ENCODE assay signal across 9 cellular contexts in the genomic region with DNA sequence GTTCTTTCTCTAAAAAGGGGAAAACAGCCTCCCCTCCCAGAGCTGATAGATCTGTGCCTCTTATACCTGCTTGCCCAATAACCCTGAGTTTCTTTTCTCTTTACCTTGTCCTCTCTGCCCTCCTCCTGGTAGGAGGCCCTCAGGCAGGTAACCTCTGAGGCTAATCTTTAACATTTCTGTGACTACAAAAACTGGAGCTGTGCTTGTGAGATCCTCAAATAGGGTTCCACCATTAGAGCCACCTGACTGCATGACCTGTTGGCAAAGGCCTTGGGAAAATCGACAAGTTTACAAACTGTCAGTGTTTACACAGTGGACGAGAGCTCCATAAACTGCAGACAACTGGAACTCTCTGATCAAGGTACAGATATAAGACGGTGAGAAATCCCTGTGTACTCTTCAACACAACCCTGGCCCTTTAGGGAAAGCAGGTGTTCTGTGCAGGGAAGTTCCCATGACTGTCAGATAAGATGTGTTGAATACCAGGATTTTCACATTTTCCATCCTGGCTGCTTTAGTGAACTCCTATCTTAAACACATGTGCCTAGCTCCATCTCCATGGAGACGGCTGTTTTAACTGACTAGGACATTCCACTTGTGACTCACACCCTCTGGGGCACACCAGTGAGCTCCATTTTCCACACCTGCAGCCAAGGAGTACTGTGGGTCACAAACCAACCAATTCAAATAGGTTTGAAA. TPM values are rescaled to one million over a fixed set of nuclear protein-coding genes. Genes with fewer than 3 reads are reported as not detected.
DNase-seq lines count a peak whose midpoint lies in the region; FAIRE-seq and TF ChIP-seq lines count a peak whose summit lies in the region.
"Had no signal": no experiment of that assay in that cellular context is flagged by ENCODE, and none has a peak within 500 bp of the region (broad histone marks: within the 10 kb centered on the region; RNA-seq: fewer than 3 reads in every experiment).

No MANE protein-coding gene starts in this region.

- DNase-seq in AG20443 (ENCODE audit: low spot score), result peak; percentile 87
- DNase-seq in M059J (ENCODE audit: low read depth), result peak; percentile 100
- DNase-seq in bronchial epithelial cell (ENCODE audit: low read depth), result peak; percentile 93
- peak; percentile 98 for DNase-seq in mesenchymal stem cell
- peak; percentile 76 for DNase-seq in urothelium cell line (ENCODE audit: low spot score)
- no peak for DNase-seq in CD4-positive, alpha-beta memory T cell
- DNase-seq in NCI-H748 (lab: John Stamatoyannopoulos, UW; ENCODE audit: unreplicated experiment), result no peak
- no peak for DNase-seq in midbrain (lab: John Stamatoyannopoulos, UW)

- no peaks in the 10 kb centered on the region for H3K27me3 Mint-ChIP-seq in CD4-positive, alpha-beta memory T cell

- FAIRE-seq in bronchial epithelial cell (lab: Jason Lieb, UNC), result peak; percentile 87
- no peak for FAIRE-seq in urothelium cell line (lab: Jason Lieb, UNC)
- FAIRE-seq: colon had no signal

- H2AK5ac ChIP-seq in mesenchymal stem cell (ENCODE audit: low read length, severe bottlenecking), result peak overlapping the region; percentile 51

- WGBS in mesenchymal stem cell, result 18% methylated on average over 4 of the region's 4 CpGs

- H3K14ac ChIP-seq in mesenchymal stem cell (ENCODE audit: low read length in 2 of 2), result no peak overlapping the region

- H4K8ac ChIP-seq in mesenchymal stem cell (ENCODE audit: low read length), result no peak overlapping the region

- H3K36me3 ChIP-seq in bronchial epithelial cell (ENCODE audit: control insufficient read depth, insufficient read depth, low read length) (peaks cover 6% of the 10 kb centered on the region), mesenchymal stem cell (ENCODE audit: control insufficient read depth in 1 of 2, insufficient read depth in 2 of 2, low read depth in 1 of 2, low read length in 2 of 2) (peaks cover 43 to 49% of the 10 kb centered on the region in 2 experiments)
- peaks cover 41% of the 10 kb centered on the region for H3K36me3 ChIP-seq in CD4-positive, alpha-beta memory T cell (ENCODE audit: insufficient read depth, low read length)

- no peak overlapping the region for H2BK5ac ChIP-seq in mesenchymal stem cell (ENCODE audit: low read depth, low read length, poor library complexity, severe bottlenecking)

- H3K4me2 ChIP-seq in mesenchymal stem cell (ENCODE audit: low read length, poor library complexity, severe bottlenecking), result peak overlapping the region; percentile 36

- H2BK15ac ChIP-seq in mesenchymal stem cell (ENCODE audit: low read depth, poor library complexity, severe bottlenecking), result no peak overlapping the region

- peaks cover 29% of the 10 kb centered on the region for H3K4me1 ChIP-seq in mesenchymal stem cell (ENCODE audit: control insufficient read depth, insufficient read depth, low read depth, low read length)
- no peaks in the 10 kb centered on the region for H3K4me1 ChIP-seq in CD4-positive, alpha-beta memory T cell (ENCODE audit: insufficient read depth, low read length)

- CTCF ChIA-PET in CD4-positive, alpha-beta memory T cell (lab: Charles Lee; ENCODE audit: partially characterized antibody), result interaction anchor here (0.9 to 12.2 kb wide), 5 partner anchors 15 to 116 kb away, joined by 3 to 363 read pairs (median 4); no protein-coding TSS in a partner anchor

- H3K9me3 ChIP-seq in mesenchymal stem cell (ENCODE audit: control insufficient read depth, low read length), result no peaks in the 10 kb centered on the region
- no peaks in the 10 kb centered on the region for H3K9me3 ChIP-seq in CD4-positive, alpha-beta memory T cell (ENCODE audit: control insufficient read depth in 1 of 2, low read length in 2 of 2)

- intact Hi-C loops in CD4-positive, alpha-beta memory T cell (cut with micrococcal nuclease), result no loop called here

- POLR2A ChIA-PET in CD4-positive, alpha-beta memory T cell (lab: Charles Lee; ENCODE audit: partially characterized antibody), result interaction anchor here (1.6 kb wide), 1 partner anchor 116 kb away, joined by 5 read pairs; no protein-coding TSS in a partner anchor

- no peaks in the 10 kb centered on the region for H3K9me3 Mint-ChIP-seq in CD4-positive, alpha-beta memory T cell

- no peak overlapping the region for H3K4ac ChIP-seq in mesenchymal stem cell (ENCODE audit: low read depth in 1 of 2, low read length in 2 of 2)

- H3K27ac Mint-ChIP-seq in CD4-positive, alpha-beta memory T cell, result peak overlapping the region in 3 of 7 donors; percentile 10 to 84 (median 19)

- no peak overlapping the region for H2AFZ ChIP-seq in mesenchymal stem cell (ENCODE audit: low read depth, low read length)

- H3K23ac ChIP-seq in mesenchymal stem cell (ENCODE audit: low read length in 2 of 2), result no peak overlapping the region

- H3K9ac ChIP-seq in mesenchymal stem cell (ENCODE audit: low read length), result peak overlapping the region; percentile 82

- no peak overlapping the region for H3K4me3 Mint-ChIP-seq in CD4-positive, alpha-beta memory T cell

- H3K79me1 ChIP-seq in mesenchymal stem cell (replicated peaks; ENCODE audit: low read length, poor library complexity, severe bottlenecking), result peaks cover 9% of the 10 kb centered on the region

- H3K18ac ChIP-seq in mesenchymal stem cell (ENCODE audit: low read depth in 1 of 2, low read length in 2 of 2), result no peak overlapping the region

- H2BK120ac ChIP-seq in mesenchymal stem cell (ENCODE audit: low read depth, low read length), result no peak overlapping the region

- H3K27ac ChIP-seq in mesenchymal stem cell (ENCODE audit: low read length, poor library complexity, severe bottlenecking), result peak overlapping the region; percentile 5
- no peak overlapping the region for H3K27ac ChIP-seq in CD4-positive, alpha-beta memory T cell (ENCODE audit: low read depth, low read length)

- H4K91ac ChIP-seq in mesenchymal stem cell (ENCODE audit: low read length), result no peak overlapping the region

- H3K4me3 ChIP-seq in bronchial epithelial cell (ENCODE audit: low read depth, low read length), result no peak overlapping the region
- H3K4me3 ChIP-seq in mesenchymal stem cell (ENCODE audit: insufficient read depth in 1 of 2, low read depth in 1 of 2, low read length in 2 of 2), result no peak overlapping the region
- H3K4me3 ChIP-seq in CD4-positive, alpha-beta memory T cell (ENCODE audit: low read length in 2 of 2), result no peak overlapping the region

- peaks cover 39 to 58% of the 10 kb centered on the region in 2 donors for H3K36me3 Mint-ChIP-seq in CD4-positive, alpha-beta memory T cell

- H2BK12ac ChIP-seq in mesenchymal stem cell (ENCODE audit: low read length in 2 of 2), result no peak overlapping the region

- H3K4me1 Mint-ChIP-seq in CD4-positive, alpha-beta memory T cell, result peaks cover 5 to 12% (median 11%) of the 10 kb centered on the region in 4 donors

- no peaks in the 10 kb centered on the region for H3K27me3 ChIP-seq in bronchial epithelial cell (ENCODE audit: control insufficient read depth, insufficient read depth, low read length)
- H3K27me3 ChIP-seq in mesenchymal stem cell (ENCODE audit: control insufficient read depth in 1 of 2, insufficient read depth in 1 of 2, low read length in 2 of 2), result no peaks in the 10 kb centered on the region
- no peaks in the 10 kb centered on the region for H3K27me3 ChIP-seq in CD4-positive, alpha-beta memory T cell (ENCODE audit: insufficient read depth, low read length)

- TF ChIP-seq CTCF in bronchial epithelial cell (IDR thresholded peaks at IDR 0.05; ENCODE audit: insufficient read depth, low read length, severe bottlenecking), result no peak

RNA-seq across cellular contexts. Expression of a gene that starts 38.3 kb away (rescaled TPM):
- 88.5 and 125 TPM in 2 replicates for total RNA-seq in M059J (2014; rRNA removed; shearing (Covaris generic))
- 44.2 and 61.8 TPM in 2 replicates for total RNA-seq in bronchial epithelial cell
- 229 TPM for polyA plus RNA-seq in mesenchymal stem cell (2013, experiment 1 of 2)
- polyA plus RNA-seq in mesenchymal stem cell (2013, experiment 2 of 2), result 222 TPM
- 100 to 1,000 TPM in 1 of 2 experiments, 10 to 100 TPM in 1; 86.0 to 104 TPM for total RNA-seq in CD4-positive, alpha-beta memory T cell
- polyA plus RNA-seq in CD4-positive, alpha-beta memory T cell, result 10 to 100 TPM; 10.0 to 65.2 TPM

Comparison
In these comparisons a context has a peak if more than half of its experiments do, and no peak if none do; other contexts are left out.
1. DNase-seq: peak in AG20443 (single experiment), M059J (single experiment), bronchial epithelial cell (single experiment), mesenchymal stem cell (single experiment) and urothelium cell line (single experiment); none in CD4-positive, alpha-beta memory T cell (0 of 5), NCI-H748 (single experiment) and midbrain (single experiment).